8 cellular contexts compared by ENCODE assay signal in the genomic region with DNA sequence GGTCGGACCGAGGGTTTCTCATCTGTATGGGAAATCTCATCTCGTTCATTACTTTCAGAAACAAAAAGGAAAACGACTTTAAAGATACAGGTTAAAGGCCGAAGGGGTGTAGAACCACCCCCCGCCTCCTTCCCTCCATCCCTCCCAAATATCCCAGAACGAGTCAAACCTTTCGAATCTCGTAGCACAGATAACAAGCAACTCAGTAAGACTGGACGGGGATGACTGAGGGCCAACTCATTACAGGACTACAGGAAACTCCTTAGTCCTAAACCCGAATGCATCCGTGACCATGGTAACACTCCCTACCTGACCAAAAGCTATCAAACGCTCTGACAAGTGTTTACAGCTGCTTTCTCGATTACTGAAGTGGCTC. TPM values are rescaled to one million over a fixed set of nuclear protein-coding genes. Genes with fewer than 3 reads are reported as not detected.
A peak's percentile ranks its signal among the peaks of the same experiment; 100 is the strongest.
DNase-seq lines count a peak whose midpoint lies in the region; ATAC-seq and TF ChIP-seq lines count a peak whose summit lies in the region.
"Not testable (repeated sequence)": the region's sequence is repeated elsewhere in the genome, so short reads cannot be mapped to it uniquely, and the experiment has no call there.

No MANE protein-coding gene starts in this region.

- H3K4me1 Mint-ChIP-seq in CD8-positive, alpha-beta memory T cell, result peaks cover 9 to 15% (median 13%) of the 10 kb centered on the region in 3 donors
- peaks cover 15% of the 10 kb centered on the region for H3K4me1 Mint-ChIP-seq in activated T-cell treated with anti-CD3 and anti-CD28 coated beads, Interleukin-2, amount 50 U/mL, for 24 hours (ENCODE audit: low read depth)

- H3K27me3 ChIP-seq in CD8-positive, alpha-beta memory T cell (ENCODE audit: insufficient read depth, low read length, poor library complexity, severe bottlenecking); liver (ENCODE audit: control insufficient read depth in 4 of 4, insufficient read depth in 4 of 4, low read length in 3 of 4): not testable (repeated sequence)

- not testable (repeated sequence) for H3K36me3 Mint-ChIP-seq in CD8-positive, alpha-beta memory T cell; activated T-cell treated with anti-CD3 and anti-CD28 coated beads, Interleukin-2, amount 50 U/mL, for 24 hours (ENCODE audit: low read depth)

- H3K9ac ChIP-seq in liver (ENCODE audit: low read depth in 1 of 2, low read length in 2 of 2), result peak overlapping the region in 1 of 2 donors; percentile 39

- DNase-seq in CD8-positive, alpha-beta memory T cell; activated T-cell treated with anti-CD3 and anti-CD28 coated beads, Interleukin-2, amount 50 U/mL, for 24 hours: not testable (repeated sequence)
- DNase-seq in OCI-LY7 (ENCODE audit: low spot score) (peak; percentile 65), epithelial cell of esophagus (ENCODE audit: low read depth) (peak; percentile 29)
- peak; percentile 56 for DNase-seq in stimulated activated CD4-positive, alpha-beta T cell treated with anti-CD3 and anti-CD28 coated beads, Interleukin-15, amount 100 ng/mL, for 24 hours

- not testable (repeated sequence) for BruUV-seq in OCI-LY7 (replicated peaks; lab: Mats Ljungman, UMichigan)

- H3K4me2 ChIP-seq in OCI-LY7 (ENCODE audit: low read length), result peak overlapping the region; percentile 75

- not testable (repeated sequence) for TF ChIP-seq CTCF in OCI-LY7 (conservative IDR thresholded peaks at IDR 0.05; ENCODE audit: low read length); epithelial cell of esophagus (IDR thresholded peaks at IDR 0.05; ENCODE audit: insufficient read depth, low read depth, low read length, missing control alignments); liver (IDR thresholded peaks at IDR 0.05; ENCODE audit: low read depth, low read length, missing input control)

- H3K27me3 Mint-ChIP-seq in CD8-positive, alpha-beta memory T cell; activated T-cell treated with anti-CD3 and anti-CD28 coated beads, Interleukin-2, amount 50 U/mL, for 24 hours: not testable (repeated sequence)

- WGBS in liver, result 7% methylated on average over 12 of the region's 14 CpGs

- not testable (repeated sequence) for H3K9me2 ChIP-seq in OCI-LY7 (ENCODE audit: insufficient read depth, low read length)

- not testable (repeated sequence) for H3K4me1 ChIP-seq in CD8-positive, alpha-beta memory T cell (ENCODE audit: insufficient read depth, low read length); OCI-LY7 (ENCODE audit: insufficient read depth, low read length, poor library complexity, severe bottlenecking); liver (ENCODE audit: control insufficient read depth in 4 of 4, insufficient read depth in 4 of 4, low read length in 3 of 4)

- H3K4me3 ChIP-seq in CD8-positive, alpha-beta memory T cell (ENCODE audit: low read length), result peak overlapping the region; percentile 53
- H3K4me3 ChIP-seq in OCI-LY7 (ENCODE audit: low read depth, low read length, poor library complexity, severe bottlenecking) (peak overlapping the region; percentile 69), epithelial cell of esophagus (ENCODE audit: low read length) (peak overlapping the region; percentile 43), liver (ENCODE audit: low read depth in 1 of 3, low read length in 3 of 3) (peak overlapping the region in 1 of 3 donors; percentile 38)

- not testable (repeated sequence) for H3K79me2 ChIP-seq in OCI-LY7 (ENCODE audit: insufficient read depth, low read depth, low read length)

- CTCF ChIA-PET in CD8-positive, alpha-beta memory T cell (lab: Charles Lee); OCI-LY7 (lab: Charles Lee; ENCODE audit: unreplicated experiment): not testable (repeated sequence)

- H3K4me3 Mint-ChIP-seq in CD8-positive, alpha-beta memory T cell, result peak overlapping the region; percentile 94 to 99 (median 97)
- peak overlapping the region; percentile 84 for H3K4me3 Mint-ChIP-seq in activated T-cell treated with anti-CD3 and anti-CD28 coated beads, Interleukin-2, amount 50 U/mL, for 24 hours

- H4K20me1 ChIP-seq in OCI-LY7 (ENCODE audit: insufficient read depth, low read length), result not testable (repeated sequence)

- not testable (repeated sequence) for H2AFZ ChIP-seq in OCI-LY7 (ENCODE audit: low read length)

- not testable (repeated sequence) for H3K27ac ChIP-seq in CD8-positive, alpha-beta memory T cell (ENCODE audit: low read depth, low read length)
- H3K27ac ChIP-seq in OCI-LY7 (ENCODE audit: low read depth, low read length, poor library complexity, severe bottlenecking) (peak overlapping the region; percentile 81), liver (ENCODE audit: low read depth in 1 of 2, low read length in 2 of 2) (peak overlapping the region; percentile 12 to 74)

- intact Hi-C loops in OCI-LY7 (cut with micrococcal nuclease; ENCODE audit: unreplicated experiment), result not testable (repeated sequence)

- peak overlapping the region; percentile 35 to 98 (median 76) for H3K27ac Mint-ChIP-seq in CD8-positive, alpha-beta memory T cell
- peak overlapping the region; percentile 92 for H3K27ac Mint-ChIP-seq in activated T-cell treated with anti-CD3 and anti-CD28 coated beads, Interleukin-2, amount 50 U/mL, for 24 hours

- TF ChIP-seq RAD21 in liver (IDR thresholded peaks at IDR 0.05), result not testable (repeated sequence)

- POLR2A ChIA-PET in CD8-positive, alpha-beta memory T cell (lab: Charles Lee), result interaction anchor here (1.5 kb wide), 1 partner anchor 76 kb away, joined by 9 read pairs; a partner anchor contains a TSS
- POLR2A ChIA-PET in OCI-LY7 (lab: Charles Lee), result not testable (repeated sequence)

- H3K36me3 ChIP-seq in CD8-positive, alpha-beta memory T cell (ENCODE audit: insufficient read depth, low read length); OCI-LY7 (ENCODE audit: insufficient read depth, low read length); liver (ENCODE audit: control insufficient read depth in 4 of 4, insufficient read depth in 3 of 4, low read depth in 1 of 4, low read length in 3 of 4): not testable (repeated sequence)

- H3K9me3 Mint-ChIP-seq in CD8-positive, alpha-beta memory T cell; activated T-cell treated with anti-CD3 and anti-CD28 coated beads, Interleukin-2, amount 50 U/mL, for 24 hours: not testable (repeated sequence)

- H3K9me3 ChIP-seq in CD8-positive, alpha-beta memory T cell (ENCODE audit: low read length); OCI-LY7 (ENCODE audit: low read length); liver (ENCODE audit: control insufficient read depth in 4 of 4, low read length in 3 of 4): not testable (repeated sequence)

- peak; percentile 13 for ATAC-seq in GM21423 (IDR thresholded peaks at IDR 0.05; ENCODE audit: unreplicated experiment)
- peak; percentile 12 for ATAC-seq in HG03442 (IDR thresholded peaks at IDR 0.05; ENCODE audit: unreplicated experiment)

TF ChIP-seq in liver, 16 proteins besides CTCF, POLR2A, EP300 and RAD21:
- peak; percentile 38 for TF ChIP-seq ZBTB33 (IDR thresholded peaks at IDR 0.05)

RNA-seq across cellular contexts. Expression of gene FCGR1A, which starts 29.0 kb away (rescaled TPM):
- not detected for total RNA-seq in CD8-positive, alpha-beta memory T cell
- polyA plus RNA-seq in CD8-positive, alpha-beta memory T cell, result not detected
- total RNA-seq in OCI-LY7 (2014; rRNA removed; shearing (Covaris generic)), result not detected in 2 replicates
- not detected in 2 replicates for total RNA-seq in OCI-LY7 (2022)
- 1 to 10 TPM; 3.5 to 4.5 TPM for total RNA-seq in liver
- polyA plus RNA-seq in liver, result 1 to 10 TPM; 1.6 to 2.5 TPM
